ENCODE assay signal across 13 cellular contexts in the genomic region with DNA sequence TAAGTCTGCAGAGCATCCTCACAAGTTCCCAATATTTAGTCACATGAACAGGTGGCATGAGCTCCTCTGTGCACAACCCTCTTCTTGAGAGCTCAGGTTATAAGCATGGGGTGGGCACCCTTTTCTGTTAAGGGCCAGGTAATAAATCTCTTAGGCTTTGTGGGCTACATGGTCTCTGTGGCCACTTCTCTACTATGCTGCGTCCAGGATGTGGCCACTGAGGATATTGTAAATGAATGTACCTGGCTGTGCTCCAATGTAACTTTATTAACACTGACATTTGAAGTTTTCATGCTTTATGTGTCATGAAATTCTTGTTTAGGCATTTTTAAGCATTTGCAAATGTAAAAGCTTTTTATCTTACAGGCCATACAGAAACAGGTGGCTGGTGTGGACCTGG.
"Had no signal": no experiment of that assay in that cellular context is flagged by ENCODE, and none has a peak within 500 bp of the region (broad histone marks: within the 10 kb centered on the region; RNA-seq: fewer than 3 reads in every experiment).

No MANE protein-coding gene starts in this region.

- H3K9me3 Mint-ChIP-seq: activated T-cell treated with anti-CD3 and anti-CD28 coated beads, Interleukin-2, amount 50 U/mL, for 24 hours; mesothelial cell of epicardium had no signal

- H3K4me1 ChIP-seq: lower lobe of right lung, parathyroid adenoma, uterus had no signal

- DNase-seq: activated CD4-positive, alpha-beta T cell treated with anti-CD3 and anti-CD28 coated beads, Interleukin-2, amount 50 U/mL, for 48 hours; activated CD4-positive, CD25-positive, alpha-beta regulatory T cell treated with anti-CD3 and anti-CD28 coated beads, Interleukin-2, amount 50 U/mL, for 72 hours; activated CD8-positive, alpha-beta memory T cell treated with anti-CD3 and anti-CD28 coated beads, Interleukin-2, amount 10 ng/mL, durations not matched to agents 7 days and 5 days; activated effector memory CD4-positive, alpha-beta T cell treated with anti-CD3 and anti-CD28 coated beads, Interleukin-2, amount 50 U/mL, for 16 hours; activated T-cell treated with anti-CD3 and anti-CD28 coated beads, Interleukin-2, amount 50 U/mL, for 24 hours; lower lobe of right lung; thyroid gland; uterus had no signal

- H3K27me3 ChIP-seq: hepatocyte, neural progenitor cell, thyroid gland, uterus had no signal

- H3K36me3 Mint-ChIP-seq: activated CD8-positive, alpha-beta memory T cell treated with anti-CD3 and anti-CD28 coated beads, Interleukin-2, amount 10 ng/mL, durations not matched to agents 7 days and 5 days; activated naive CD8-positive, alpha-beta T cell; mesothelial cell of epicardium; neural progenitor cell had no signal

- H3K4me3 Mint-ChIP-seq: activated CD8-positive, alpha-beta memory T cell treated with anti-CD3 and anti-CD28 coated beads, Interleukin-2, amount 10 ng/mL, durations not matched to agents 7 days and 5 days; activated naive CD8-positive, alpha-beta T cell; activated T-cell treated with anti-CD3 and anti-CD28 coated beads, Interleukin-2, amount 50 U/mL, for 24 hours; mesothelial cell of epicardium; neural progenitor cell had no signal

- H3K9me3 ChIP-seq: lower lobe of right lung, thyroid gland, uterus had no signal

- H3K27ac ChIP-seq: hepatocyte, lower lobe of right lung, neural progenitor cell, parathyroid adenoma, thyroid gland, uterus had no signal

- H3K36me3 ChIP-seq: lower lobe of right lung, neural progenitor cell, thyroid gland, uterus had no signal

- H3K4me1 Mint-ChIP-seq: activated CD8-positive, alpha-beta memory T cell treated with anti-CD3 and anti-CD28 coated beads, Interleukin-2, amount 10 ng/mL, durations not matched to agents 7 days and 5 days had no signal

- H3K4me3 ChIP-seq: hepatocyte, lower lobe of right lung, neural progenitor cell, thyroid gland, uterus had no signal

- H3K27ac Mint-ChIP-seq: activated CD8-positive, alpha-beta memory T cell treated with anti-CD3 and anti-CD28 coated beads, Interleukin-2, amount 10 ng/mL, durations not matched to agents 7 days and 5 days; activated naive CD8-positive, alpha-beta T cell; activated T-cell treated with anti-CD3 and anti-CD28 coated beads, Interleukin-2, amount 50 U/mL, for 24 hours; mesothelial cell of epicardium; neural progenitor cell had no signal

- ATAC-seq: activated CD8-positive, alpha-beta memory T cell treated with anti-CD3 and anti-CD28 coated beads, Interleukin-2, amount 10 ng/mL, durations not matched to agents 7 days and 5 days; lower lobe of right lung had no signal

- H3K27me3 Mint-ChIP-seq: activated CD8-positive, alpha-beta memory T cell treated with anti-CD3 and anti-CD28 coated beads, Interleukin-2, amount 10 ng/mL, durations not matched to agents 7 days and 5 days; activated naive CD8-positive, alpha-beta T cell; activated T-cell treated with anti-CD3 and anti-CD28 coated beads, Interleukin-2, amount 50 U/mL, for 24 hours had no signal
